19 cellular contexts compared by ENCODE assay signal in the genomic region with DNA sequence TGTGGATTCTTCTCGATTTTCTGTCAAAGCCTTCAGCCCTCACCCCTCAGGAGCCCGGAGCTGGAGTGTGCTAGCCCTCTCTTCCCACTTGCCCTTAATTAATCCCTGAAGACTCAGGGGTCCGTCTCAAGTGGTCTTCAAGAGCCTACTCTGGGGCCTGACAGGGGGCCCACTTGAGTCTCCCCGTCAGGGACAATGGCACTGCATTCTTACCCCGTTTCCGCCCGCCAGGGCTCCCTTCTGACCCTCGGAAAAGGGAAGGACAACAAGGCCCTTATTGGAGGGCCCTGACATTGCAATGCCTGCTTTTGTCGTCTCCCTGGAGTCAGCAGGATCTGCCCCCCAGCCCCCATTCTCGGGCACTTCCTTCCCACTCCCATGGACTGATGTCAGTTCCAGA.
"Had no signal": no experiment of that assay in that cellular context is flagged by ENCODE, and none has a peak within 500 bp of the region (broad histone marks: within the 10 kb centered on the region; RNA-seq: fewer than 3 reads in every experiment).

No MANE protein-coding gene starts in this region.

- H3K27ac Mint-ChIP-seq: dendritic cell treated with granulocyte-macrophage colony-stimulating factor and Interleukin-4, amounts not matched to agents 40 ng/mL and 50 ng/mL, for 4 days; effector memory CD8-positive, alpha-beta T cell; natural killer cell; stimulated activated naive B cell treated with anti-CD40 and anti-IgM and Interleukin-4, amounts not matched to agents 10 μg/mL and 1 μg/mL and 100 μg/mL, for 72 hours; stimulated activated naive CD8-positive, alpha-beta T cell treated with anti-CD3 and anti-CD28 coated beads, Interleukin-15, amount 100 ng/mL, for 72 hours had no signal

- ATAC-seq: effector memory CD8-positive, alpha-beta T cell; foreskin keratinocyte; natural killer cell; psoas muscle; right lobe of liver; stimulated activated naive B cell treated with anti-CD40 and anti-IgM and Interleukin-4, amounts not matched to agents 10 μg/mL and 1 μg/mL and 100 μg/mL, for 72 hours; stimulated activated naive CD8-positive, alpha-beta T cell treated with anti-CD3 and anti-CD28 coated beads, Interleukin-15, amount 100 ng/mL, for 72 hours had no signal

- H3K4me3 ChIP-seq: hepatocyte, psoas muscle, right lobe of liver, spleen, testis, tibial nerve had no signal

- H2AFZ ChIP-seq: hepatocyte had no signal

- H3K27me3 ChIP-seq: foreskin keratinocyte, hepatocyte, right lobe of liver, testis had no signal

- H3K27ac ChIP-seq: foreskin keratinocyte, hepatocyte, psoas muscle, right lobe of liver, spleen, testis had no signal

- H3K4me1 ChIP-seq: foreskin keratinocyte, psoas muscle, right lobe of liver, spleen, testis, tibial nerve had no signal

- H3K4me2 ChIP-seq: hepatocyte had no signal

- H3K9me3 Mint-ChIP-seq: dendritic cell treated with granulocyte-macrophage colony-stimulating factor and Interleukin-4, amounts not matched to agents 40 ng/mL and 50 ng/mL, for 4 days; effector memory CD8-positive, alpha-beta T cell; natural killer cell had no signal

- H3K4me1 Mint-ChIP-seq: natural killer cell; stimulated activated naive B cell treated with anti-CD40 and anti-IgM and Interleukin-4, amounts not matched to agents 10 μg/mL and 1 μg/mL and 100 μg/mL, for 72 hours; stimulated activated naive CD8-positive, alpha-beta T cell treated with anti-CD3 and anti-CD28 coated beads, Interleukin-15, amount 100 ng/mL, for 72 hours had no signal

- H3K79me2 ChIP-seq: hepatocyte had no signal

- H3K4me3 Mint-ChIP-seq: dendritic cell treated with granulocyte-macrophage colony-stimulating factor and Interleukin-4, amounts not matched to agents 40 ng/mL and 50 ng/mL, for 4 days; effector memory CD8-positive, alpha-beta T cell; natural killer cell; stimulated activated naive B cell treated with anti-CD40 and anti-IgM and Interleukin-4, amounts not matched to agents 10 μg/mL and 1 μg/mL and 100 μg/mL, for 72 hours; stimulated activated naive CD8-positive, alpha-beta T cell treated with anti-CD3 and anti-CD28 coated beads, Interleukin-15, amount 100 ng/mL, for 72 hours had no signal

- H3K36me3 Mint-ChIP-seq: natural killer cell; stimulated activated naive B cell treated with anti-CD40 and anti-IgM and Interleukin-4, amounts not matched to agents 10 μg/mL and 1 μg/mL and 100 μg/mL, for 72 hours had no signal

- H3K9me3 ChIP-seq: psoas muscle, right lobe of liver, spleen, testis, tibial nerve had no signal

- DNase-seq: cerebellar nuclear complex; effector memory CD8-positive, alpha-beta T cell; foreskin keratinocyte; kidney glomerular epithelial cell; mammary epithelial cell; natural killer cell; psoas muscle; retina; right lobe of liver; spleen; stimulated activated CD4-positive, alpha-beta T cell treated with anti-CD3 and anti-CD28 coated beads, Interleukin-15, amount 100 ng/mL, for 24 hours; stimulated activated CD4-positive, alpha-beta T cell treated with anti-CD3 and anti-CD28 coated beads, Interleukin-1b, Interleukin-23, amount 100 ng/mL, for 48 hours; stimulated activated CD4-positive, alpha-beta T cell treated with anti-CD3 and anti-CD28 coated beads, Interleukin-4, amount 100 ng/mL, for 24 hours; stimulated activated naive B cell treated with anti-CD40 and anti-IgM and Interleukin-4, amounts not matched to agents 10 μg/mL and 1 μg/mL and 100 μg/mL, for 72 hours; stimulated activated naive CD8-positive, alpha-beta T cell treated with anti-CD3 and anti-CD28 coated beads, Interleukin-15, amount 100 ng/mL, for 72 hours; testis had no signal

- H3K36me3 ChIP-seq: right lobe of liver, spleen, tibial nerve had no signal
